Comparison of ENCODE assay signal across 18 cellular contexts in the genomic region with DNA sequence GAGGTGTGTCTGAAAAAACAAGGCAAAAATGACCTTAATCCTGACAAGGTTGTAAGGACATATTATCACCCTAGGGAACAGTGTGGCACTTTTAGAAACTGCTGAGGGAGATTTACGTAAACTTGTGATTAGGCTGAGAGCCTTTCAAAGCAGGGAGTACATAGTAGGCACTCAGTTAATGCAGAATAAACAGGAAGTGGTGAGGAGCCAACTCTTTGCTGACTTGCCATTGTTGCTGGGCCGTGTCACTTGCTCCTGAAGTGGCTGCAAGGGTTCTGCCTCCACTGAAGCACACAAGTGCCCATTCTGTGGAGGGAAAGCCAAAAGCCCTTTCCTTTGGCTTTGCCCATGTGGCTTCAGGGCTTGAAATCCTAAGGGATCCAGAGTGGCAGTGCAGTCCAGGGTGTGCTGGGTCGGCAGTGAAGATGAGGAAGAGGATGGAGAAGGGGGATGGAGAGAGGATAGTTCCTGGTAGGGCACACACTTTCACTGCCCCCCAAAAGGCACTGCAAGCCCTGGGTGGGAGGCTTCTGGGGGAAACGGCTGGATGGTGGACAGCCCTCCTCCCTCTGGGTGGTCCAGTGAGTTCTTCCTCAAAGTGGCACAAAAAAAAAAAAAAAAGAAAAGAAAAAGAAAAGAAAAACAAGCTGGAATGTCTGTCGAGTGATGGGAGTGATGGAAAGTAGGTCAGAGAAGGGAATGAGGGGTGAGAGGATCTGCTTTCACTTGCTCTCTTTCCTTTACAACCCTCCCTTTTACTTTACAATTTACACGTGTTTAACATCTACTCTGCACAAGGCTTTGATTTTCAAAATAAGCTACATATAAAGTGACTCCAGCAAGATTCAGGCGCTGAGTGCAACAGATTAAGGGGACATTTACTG. TPM values are rescaled to one million over a fixed set of nuclear protein-coding genes. Genes with fewer than 3 reads are reported as not detected.
DNase-seq lines count a peak whose midpoint lies in the region; ATAC-seq, FAIRE-seq and TF ChIP-seq lines count a peak whose summit lies in the region.
"Had no signal": no experiment of that assay in that cellular context is flagged by ENCODE, and none has a peak within 500 bp of the region (broad histone marks: within the 10 kb centered on the region; RNA-seq: fewer than 3 reads in every experiment).

No MANE protein-coding gene starts in this region.

- H3K4me3 ChIP-seq in CD8-positive, alpha-beta memory T cell (ENCODE audit: low read length) = no peak overlapping the region
- no peak overlapping the region for H3K4me3 ChIP-seq in neuronal stem cell (ENCODE audit: low read length in 2 of 2)
- H3K4me3 ChIP-seq: breast epithelium, smooth muscle cell had no signal

- no peak for FAIRE-seq in GM12892 (lab: Jason Lieb, UNC)

- no peaks in the 10 kb centered on the region for H3K27me3 ChIP-seq in CD8-positive, alpha-beta memory T cell (ENCODE audit: insufficient read depth, low read length, poor library complexity, severe bottlenecking)
- peaks cover 0 to 33% (median 2%) of the 10 kb centered on the region in 3 experiments for H3K27me3 ChIP-seq in neuronal stem cell (ENCODE audit: control insufficient read depth in 3 of 3, insufficient read depth in 3 of 3, low read depth in 1 of 3, low read length in 3 of 3)
- H3K27me3 ChIP-seq: breast epithelium had no signal

- peaks cover 3 to 31% of the 10 kb centered on the region in 2 donors for H3K27me3 Mint-ChIP-seq in CD8-positive, alpha-beta memory T cell
- H3K27me3 Mint-ChIP-seq in activated T-helper 1 cell treated with anti-CD3 and anti-CD28 coated beads, Interleukin-12 subunit alpha, Interleukin-12 subunit beta, Interleukin-2, Interleukin-4 antibody, amounts not matched to agents 30 ng/mL and 10 ng/mL and 1 ng/mL, durations not matched to agents 14 hours and 24 hours and 36 hours (ENCODE audit: insufficient read depth) = peaks cover 48% of the 10 kb centered on the region
- H3K27me3 Mint-ChIP-seq: activated naive CD8-positive, alpha-beta T cell had no signal

- no peak for TF ChIP-seq POLR2A in GM12892 (IDR thresholded peaks at IDR 0.05; ENCODE audit: low read depth, low read length)

- no peak overlapping the region for H3K14ac ChIP-seq in neuronal stem cell (ENCODE audit: low read length)

- H4K8ac ChIP-seq in neuronal stem cell (ENCODE audit: low read depth, low read length) = no peak overlapping the region

- no peak overlapping the region for H3K27ac ChIP-seq in CD8-positive, alpha-beta memory T cell (ENCODE audit: low read depth, low read length)
- H3K27ac ChIP-seq in KOPT-K1 (ENCODE audit: low read depth, low read length, poor library complexity, severe bottlenecking) (peak overlapping the region; percentile 23), neuronal stem cell (replicated peaks; ENCODE audit: low read length) (no peak overlapping the region)
- H3K27ac ChIP-seq: breast epithelium had no signal

- no peak overlapping the region for H2BK12ac ChIP-seq in neuronal stem cell (ENCODE audit: low read length)

- no peak overlapping the region for H3K9ac ChIP-seq in neuronal stem cell (ENCODE audit: low read depth, low read length, poor library complexity)

- no peaks in the 10 kb centered on the region for H3K4me1 ChIP-seq in CD8-positive, alpha-beta memory T cell (ENCODE audit: insufficient read depth, low read length)
- peaks cover 0 to 10% of the 10 kb centered on the region in 2 donors for H3K4me1 ChIP-seq in neuronal stem cell (ENCODE audit: control insufficient read depth in 2 of 2, insufficient read depth in 1 of 2, low read depth in 1 of 2, low read length in 2 of 2)
- H3K4me1 ChIP-seq: breast epithelium had no signal

- DNase-seq in CD8-positive, alpha-beta memory T cell = no peak
- no peak for DNase-seq in activated T-helper 1 cell treated with anti-CD3 and anti-CD28 coated beads, Interleukin-12 subunit alpha, Interleukin-12 subunit beta, Interleukin-2, Interleukin-4 antibody, amounts not matched to agents 30 ng/mL and 10 ng/mL and 1 ng/mL, durations not matched to agents 14 hours and 24 hours and 36 hours (ENCODE audit: low spot score)
- DNase-seq in neuronal stem cell (ENCODE audit: low spot score) (no peak), AG20443 (ENCODE audit: low spot score) (no peak), GM12892 (ENCODE audit: insufficient read length) (no peak)
- DNase-seq: activated CD4-positive, CD25-positive, alpha-beta regulatory T cell; AML-193; DMS 273 treated with DMSO at 0.1 percent for 48 hours; effector CD4-positive, alpha-beta T cell; hypothalamus; Kasumi-1; NCI-H1694; NCI-H524 had no signal

- whole genome bisulfite sequencing in neuronal stem cell (ENCODE audit: extremely low coverage in 2 of 2, insufficient read length in 2 of 2, insufficient replicate concordance in 1 of 2), 2 donors = no CpG with 5 or more reads among the region's 7 CpGs

- no peaks in the 10 kb centered on the region for H3K9me3 ChIP-seq in CD8-positive, alpha-beta memory T cell (ENCODE audit: low read length)
- H3K9me3 ChIP-seq in KOPT-K1 (ENCODE audit: insufficient read depth, low read length, poor library complexity, severe bottlenecking) (no peaks in the 10 kb centered on the region), neuronal stem cell (replicated peaks in 1 of 2; ENCODE audit: control insufficient read depth in 2 of 2, insufficient read depth in 1 of 2, low read depth in 1 of 2, low read length in 2 of 2) (no peaks in the 10 kb centered on the region)
- H3K9me3 ChIP-seq: breast epithelium had no signal

- H3K4ac ChIP-seq in neuronal stem cell (ENCODE audit: low read length) = no peak overlapping the region

- H4K91ac ChIP-seq in neuronal stem cell (ENCODE audit: low read depth, low read length, poor library complexity) = no peak overlapping the region

- no peak overlapping the region for H3K4me3 Mint-ChIP-seq in CD8-positive, alpha-beta memory T cell
- no peak overlapping the region for H3K4me3 Mint-ChIP-seq in activated T-helper 1 cell treated with anti-CD3 and anti-CD28 coated beads, Interleukin-12 subunit alpha, Interleukin-12 subunit beta, Interleukin-2, Interleukin-4 antibody, amounts not matched to agents 30 ng/mL and 10 ng/mL and 1 ng/mL, durations not matched to agents 14 hours and 24 hours and 36 hours
- H3K4me3 Mint-ChIP-seq: activated naive CD8-positive, alpha-beta T cell had no signal

- no peak overlapping the region for H2BK5ac ChIP-seq in neuronal stem cell (ENCODE audit: low read length)

- H2BK15ac ChIP-seq in neuronal stem cell (ENCODE audit: low read length) = peak overlapping the region; percentile 75

- POLR2A ChIA-PET in CD8-positive, alpha-beta memory T cell (lab: Charles Lee) = no interaction called here

- peaks cover 11 to 18% (median 16%) of the 10 kb centered on the region in 3 donors for H3K4me1 Mint-ChIP-seq in CD8-positive, alpha-beta memory T cell
- H3K4me1 Mint-ChIP-seq in activated T-helper 1 cell treated with anti-CD3 and anti-CD28 coated beads, Interleukin-12 subunit alpha, Interleukin-12 subunit beta, Interleukin-2, Interleukin-4 antibody, amounts not matched to agents 30 ng/mL and 10 ng/mL and 1 ng/mL, durations not matched to agents 14 hours and 24 hours and 36 hours (ENCODE audit: low read depth) = peaks cover 32% of the 10 kb centered on the region

- no peak overlapping the region for H3K23ac ChIP-seq in neuronal stem cell (ENCODE audit: low read depth, low read length, poor library complexity)

- peak overlapping the region; percentile 9 to 95 (median 28) for H3K27ac Mint-ChIP-seq in CD8-positive, alpha-beta memory T cell
- peak overlapping the region; percentile 48 for H3K27ac Mint-ChIP-seq in activated T-helper 1 cell treated with anti-CD3 and anti-CD28 coated beads, Interleukin-12 subunit alpha, Interleukin-12 subunit beta, Interleukin-2, Interleukin-4 antibody, amounts not matched to agents 30 ng/mL and 10 ng/mL and 1 ng/mL, durations not matched to agents 14 hours and 24 hours and 36 hours
- H3K27ac Mint-ChIP-seq: activated naive CD8-positive, alpha-beta T cell had no signal

- intact Hi-C loops in activated T-helper 1 cell treated with anti-CD3 and anti-CD28 coated beads, Interleukin-12 subunit alpha, Interleukin-12 subunit beta, Interleukin-2, Interleukin-4 antibody, amounts not matched to agents 30 ng/mL and 10 ng/mL and 1 ng/mL, durations not matched to agents 14 hours and 24 hours and 36 hours (cut with micrococcal nuclease) = no loop called here

- ATAC-seq in GM21786 (IDR thresholded peaks at IDR 0.05; ENCODE audit: unreplicated experiment) = no peak

- H3K79me1 ChIP-seq in neuronal stem cell (ENCODE audit: low read depth, low read length) = no peaks in the 10 kb centered on the region

- H3K36me3 Mint-ChIP-seq in CD8-positive, alpha-beta memory T cell = no peaks in the 10 kb centered on the region
- H3K36me3 Mint-ChIP-seq in activated T-helper 1 cell treated with anti-CD3 and anti-CD28 coated beads, Interleukin-12 subunit alpha, Interleukin-12 subunit beta, Interleukin-2, Interleukin-4 antibody, amounts not matched to agents 30 ng/mL and 10 ng/mL and 1 ng/mL, durations not matched to agents 14 hours and 24 hours and 36 hours (ENCODE audit: low read depth) = no peaks in the 10 kb centered on the region
- H3K36me3 Mint-ChIP-seq: activated naive CD8-positive, alpha-beta T cell had no signal

- H3K4me2 ChIP-seq in neuronal stem cell (ENCODE audit: insufficient read depth, low read length, poor library complexity, severe bottlenecking) = no peak overlapping the region
- H3K4me2 ChIP-seq: smooth muscle cell had no signal

- no peaks in the 10 kb centered on the region for H3K36me3 ChIP-seq in CD8-positive, alpha-beta memory T cell (ENCODE audit: insufficient read depth, low read length)
- H3K36me3 ChIP-seq in KOPT-K1 (ENCODE audit: insufficient read depth, low read length) (no peaks in the 10 kb centered on the region), neuronal stem cell (replicated peaks in 1 of 2; ENCODE audit: control insufficient read depth in 2 of 2, insufficient read depth in 2 of 2, low read length in 2 of 2) (no peaks in the 10 kb centered on the region)
- H3K36me3 ChIP-seq: breast epithelium had no signal

- no peak overlapping the region for H2BK120ac ChIP-seq in neuronal stem cell (ENCODE audit: low read depth, low read length)

- no peak overlapping the region for H2AFZ ChIP-seq in neuronal stem cell (ENCODE audit: low read length)

- no peak overlapping the region for H3K18ac ChIP-seq in neuronal stem cell (ENCODE audit: low read length)

- no peaks in the 10 kb centered on the region for H3K9me3 Mint-ChIP-seq in CD8-positive, alpha-beta memory T cell
- no peaks in the 10 kb centered on the region for H3K9me3 Mint-ChIP-seq in activated T-helper 1 cell treated with anti-CD3 and anti-CD28 coated beads, Interleukin-12 subunit alpha, Interleukin-12 subunit beta, Interleukin-2, Interleukin-4 antibody, amounts not matched to agents 30 ng/mL and 10 ng/mL and 1 ng/mL, durations not matched to agents 14 hours and 24 hours and 36 hours

- H2AK5ac ChIP-seq in neuronal stem cell (ENCODE audit: low read depth, low read length) = peak overlapping the region; percentile 85

- CTCF ChIA-PET in CD8-positive, alpha-beta memory T cell (lab: Charles Lee) = no interaction called here

RNA-seq across cellular contexts. Expression of a gene that starts 13.7 kb away (rescaled TPM):
- total RNA-seq in CD8-positive, alpha-beta memory T cell = not detected
- polyA plus RNA-seq in CD8-positive, alpha-beta memory T cell = not detected
- not detected in 2 replicates for total RNA-seq in activated T-helper 1 cell treated with anti-CD3 and anti-CD28 coated beads, Interleukin-12 subunit alpha, Interleukin-12 subunit beta, Interleukin-2, Interleukin-4 antibody, amounts not matched to agents 30 ng/mL and 10 ng/mL and 1 ng/mL, durations not matched to agents 14 hours and 24 hours and 36 hours
- polyA plus RNA-seq in neuronal stem cell (2013, experiment 1 of 2) = not detected
- polyA plus RNA-seq in neuronal stem cell (2013, experiment 2 of 2) = not detected
- 1.8 TPM for polyA plus RNA-seq in GM12892 (2012; ENCODE audit: missing spikeins)
- total RNA-seq: smooth muscle cell had no signal
- polyA plus RNA-seq: smooth muscle cell had no signal

RNA-seq across cellular contexts. Expression of a gene that starts 15.6 kb away (rescaled TPM):
- total RNA-seq in CD8-positive, alpha-beta memory T cell = not detected
- polyA plus RNA-seq in CD8-positive, alpha-beta memory T cell = not detected
- not detected in 2 replicates for total RNA-seq in activated T-helper 1 cell treated with anti-CD3 and anti-CD28 coated beads, Interleukin-12 subunit alpha, Interleukin-12 subunit beta, Interleukin-2, Interleukin-4 antibody, amounts not matched to agents 30 ng/mL and 10 ng/mL and 1 ng/mL, durations not matched to agents 14 hours and 24 hours and 36 hours
- polyA plus RNA-seq in neuronal stem cell (2013, experiment 1 of 2) = not detected
- not detected for polyA plus RNA-seq in neuronal stem cell (2013, experiment 2 of 2)
- polyA plus RNA-seq in GM12892 (2012; ENCODE audit: missing spikeins) = not detected
- total RNA-seq: smooth muscle cell had no signal
- polyA plus RNA-seq: smooth muscle cell had no signal

RNA-seq across cellular contexts. Expression of a gene that starts 36.1 kb away (rescaled TPM):
- under 1 TPM; 0.29 to 0.48 TPM for total RNA-seq in CD8-positive, alpha-beta memory T cell
- polyA plus RNA-seq in CD8-positive, alpha-beta memory T cell = not detected
- total RNA-seq in activated T-helper 1 cell treated with anti-CD3 and anti-CD28 coated beads, Interleukin-12 subunit alpha, Interleukin-12 subunit beta, Interleukin-2, Interleukin-4 antibody, amounts not matched to agents 30 ng/mL and 10 ng/mL and 1 ng/mL, durations not matched to agents 14 hours and 24 hours and 36 hours = not detected in 2 replicates
- polyA plus RNA-seq in neuronal stem cell (2013, experiment 1 of 2) = 0.26 TPM
- 0.35 TPM for polyA plus RNA-seq in neuronal stem cell (2013, experiment 2 of 2)
- not detected for polyA plus RNA-seq in GM12892 (2012; ENCODE audit: missing spikeins)
